1 cellular context compared by ENCODE assay signal in genomic region chr16:46629331-46629843, GRCh38.
TF ChIP-seq lines count a peak whose summit lies in the region.

No MANE protein-coding gene starts in this region.

TF ChIP-seq in K562, 482 proteins besides CTCF, POLR2A, EP300 and RAD21 (continued from another document):
- TF ChIP-seq CTCFL (IDR thresholded peaks at IDR 0.05; ENCODE audit: borderline replicate concordance, insufficient read depth, low read depth, low read length, poor library complexity, severe bottlenecking) = peak; percentile 49
- no peak for TF ChIP-seq PBX2 (CRISPR knock-in tag; IDR thresholded peaks at IDR 0.05; ENCODE audit: low read depth)
- TF ChIP-seq PBX2 (tag; conservative IDR thresholded peaks at IDR 0.05; ENCODE audit: low read depth) = peak; percentile 81
- TF ChIP-seq POLR2H (tag; IDR thresholded peaks at IDR 0.05; ENCODE audit: low read depth) = no peak
- no peak for TF ChIP-seq CBFA2T2 (conservative IDR thresholded peaks at IDR 0.05)
- no peak for TF ChIP-seq ZNF197 (CRISPR knock-in tag; IDR thresholded peaks at IDR 0.05; ENCODE audit: low read depth)
- no peak for TF ChIP-seq HMG20A (CRISPR knock-in tag; conservative IDR thresholded peaks at IDR 0.05)
- peak; percentile 25 to 34; a peak in 1 of 4 replicates for TF ChIP-seq FOXK2 (conservative IDR thresholded peaks at IDR 0.05 in 1 of 2, IDR thresholded peaks at IDR 0.05 in 1 of 2; ENCODE audit: low read depth in 2 of 2)
- TF ChIP-seq ZNF143 (CRISPR knock-in tag; IDR thresholded peaks at IDR 0.05) = no peak
- no peak for TF ChIP-seq ZNF263 (CRISPR knock-in tag; IDR thresholded peaks at IDR 0.05; ENCODE audit: borderline replicate concordance)
- no peak for TF ChIP-seq SIRT6 (IDR thresholded peaks at IDR 0.05; ENCODE audit: low read depth, low read length)
- TF ChIP-seq ZEB2 (IDR thresholded peaks at IDR 0.05) = no peak
- TF ChIP-seq DACH1 (IDR thresholded peaks at IDR 0.05; ENCODE audit: partially characterized antibody) = no peak
- no peak for TF ChIP-seq SMARCA5 (IDR thresholded peaks at IDR 0.05)
- no peak for TF ChIP-seq BCL6 (CRISPR knock-in tag; IDR thresholded peaks at IDR 0.05)
- TF ChIP-seq ZNF311 (CRISPR knock-in tag; IDR thresholded peaks at IDR 0.05) = no peak
- peak; percentile 33; the same call in 1 of the 2 replicates for TF ChIP-seq ZFX (CRISPR knock-in tag; IDR thresholded peaks at IDR 0.05)
- no peak for TF ChIP-seq SRSF7 (optimal IDR thresholded peaks at IDR 0.05; ENCODE audit: low read depth, low read length)
- no peak for TF ChIP-seq UBTF (IDR thresholded peaks at IDR 0.05; ENCODE audit: borderline replicate concordance in 1 of 2, low read depth in 2 of 2, low read length in 2 of 2)
- no peak for TF ChIP-seq FOSL1 (tag; conservative IDR thresholded peaks at IDR 0.05)
- no peak for TF ChIP-seq ATF1 (CRISPR knock-in tag; IDR thresholded peaks at IDR 0.05)
- peak; percentile 66 for TF ChIP-seq ATF1 (tag; IDR thresholded peaks at IDR 0.05)
- no peak for TF ChIP-seq ERF (CRISPR knock-in tag; IDR thresholded peaks at IDR 0.05)
- TF ChIP-seq NR2F6 (CRISPR knock-in tag; IDR thresholded peaks at IDR 0.05) = no peak
- no peak for TF ChIP-seq WHSC1 (IDR thresholded peaks at IDR 0.05; ENCODE audit: low read length)
- no peak for TF ChIP-seq ARNT (IDR thresholded peaks at IDR 0.05)
- no peak for TF ChIP-seq SLC30A9 (CRISPR knock-in tag; IDR thresholded peaks at IDR 0.05)
- no peak for TF ChIP-seq TCF15 (CRISPR knock-in tag; IDR thresholded peaks at IDR 0.05)
- TF ChIP-seq ZNF830 (CRISPR knock-in tag; IDR thresholded peaks at IDR 0.05) = no peak
- TF ChIP-seq L3MBTL2 (IDR thresholded peaks at IDR 0.05) = peak; percentile 36; the same call in 1 of the 2 replicates
- TF ChIP-seq HMG20B (CRISPR knock-in tag; IDR thresholded peaks at IDR 0.05) = no peak
- peak; percentile 33 for TF ChIP-seq PKNOX1 (IDR thresholded peaks at IDR 0.05)
- no peak for TF ChIP-seq KHSRP (IDR thresholded peaks at IDR 0.05)
- TF ChIP-seq MEIS2 (IDR thresholded peaks at IDR 0.05; ENCODE audit: partially characterized antibody) = peak; percentile 83
- TF ChIP-seq E2F3 (CRISPR knock-in tag; IDR thresholded peaks at IDR 0.05) = no peak
- no peak for TF ChIP-seq PHF20 (IDR thresholded peaks at IDR 0.05; ENCODE audit: partially characterized antibody)
- no peak for TF ChIP-seq MTF1 (CRISPR knock-in tag; IDR thresholded peaks at IDR 0.05; ENCODE audit: borderline replicate concordance)
- TF ChIP-seq NFIX (CRISPR knock-in tag; IDR thresholded peaks at IDR 0.05; ENCODE audit: low read depth) = no peak
- no peak for TF ChIP-seq NCOA2 (IDR thresholded peaks at IDR 0.05; ENCODE audit: partially characterized antibody in 2 of 2)
- TF ChIP-seq HNRNPH1 (optimal IDR thresholded peaks at IDR 0.05; ENCODE audit: low read depth, low read length) = no peak
- TF ChIP-seq NR0B1 (IDR thresholded peaks at IDR 0.05; ENCODE audit: partially characterized antibody) = no peak
- no peak for TF ChIP-seq ARID4B (CRISPR knock-in tag; IDR thresholded peaks at IDR 0.05)
- TF ChIP-seq HDAC8 (tag; IDR thresholded peaks at IDR 0.05) = no peak
- no peak for TF ChIP-seq NFIC (IDR thresholded peaks at IDR 0.05)
- no peak for TF ChIP-seq NCOA1 (IDR thresholded peaks at IDR 0.05; ENCODE audit: low read depth)
- TF ChIP-seq TEAD2 (tag; IDR thresholded peaks at IDR 0.05) = no peak
